ENCODE assay signal across 8 cellular contexts in the genomic region with DNA sequence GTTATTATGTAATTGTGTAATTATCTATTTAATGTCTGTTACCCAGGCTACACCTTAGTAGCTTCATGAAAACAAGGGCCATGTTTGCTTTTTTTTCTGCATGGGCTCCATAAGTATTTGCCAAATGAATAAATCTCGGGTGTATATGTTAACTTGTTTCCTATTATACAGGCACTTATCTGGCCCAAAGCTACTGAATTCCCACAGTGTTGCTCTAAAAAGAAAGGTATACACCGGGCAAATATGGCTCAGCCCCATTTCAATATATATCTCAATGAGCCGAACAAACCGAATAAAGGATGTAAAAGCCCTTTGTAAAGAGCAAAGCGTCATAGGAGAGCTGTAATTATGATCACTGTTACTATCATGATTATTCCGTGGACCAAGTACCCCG. TPM values are rescaled to one million over a fixed set of nuclear protein-coding genes. Genes with fewer than 3 reads are reported as not detected.
DNase-seq lines count a peak whose midpoint lies in the region; ATAC-seq, FAIRE-seq and TF ChIP-seq lines count a peak whose summit lies in the region.

No MANE protein-coding gene starts in this region.

- H3K36me3 ChIP-seq in SK-N-MC (ENCODE audit: insufficient read depth, low read length), result peaks cover 5% of the 10 kb centered on the region; the same call in 1 of the 2 replicates
- no peaks in the 10 kb centered on the region for H3K36me3 ChIP-seq in skeletal muscle satellite cell (ENCODE audit: insufficient read depth, low read length)

- H3K4me1 ChIP-seq in skeletal muscle satellite cell (ENCODE audit: control insufficient read depth, insufficient read depth, low read length), result peaks cover 15% of the 10 kb centered on the region

- H3K27me3 ChIP-seq in skeletal muscle satellite cell (ENCODE audit: control insufficient read depth, insufficient read depth, low read length), result no peaks in the 10 kb centered on the region

- DNase-seq in NCI-H2227 (lab: John Stamatoyannopoulos, UW; ENCODE audit: unreplicated experiment) (peak; percentile 14), NCI-H2227 treated with DMSO at 0.1 percent for 48 hours (lab: John Stamatoyannopoulos, UW) (no peak), SK-N-MC (ENCODE audit: low read depth, low spot score) (no peak), fibroblast of villous mesenchyme (ENCODE audit: low read depth) (no peak), H54 (ENCODE audit: insufficient read length, low spot score) (no peak), H4 (ENCODE audit: low spot score) (no peak)

- FAIRE-seq in H54 (lab: Jason Lieb, UNC), result no peak

- no peak for TF ChIP-seq CTCF in fibroblast of villous mesenchyme (IDR thresholded peaks at IDR 0.05; ENCODE audit: insufficient read depth, low read depth, low read length)

- peak overlapping the region; percentile 95 for H3K4me3 ChIP-seq in SK-N-MC
- peak overlapping the region; percentile 89 for H3K4me3 ChIP-seq in fibroblast of villous mesenchyme (ENCODE audit: low read depth, low read length)
- peak overlapping the region; percentile 97 for H3K4me3 ChIP-seq in skeletal muscle satellite cell (ENCODE audit: low read length)

- peak overlapping the region; percentile 92 for H3K4me2 ChIP-seq in skeletal muscle satellite cell (ENCODE audit: low read length)

- no peak for ATAC-seq in GM18505 (IDR thresholded peaks at IDR 0.05; ENCODE audit: unreplicated experiment)

- H3K9me3 ChIP-seq in SK-N-MC (ENCODE audit: low read depth, low read length), result no peaks in the 10 kb centered on the region
- no peaks in the 10 kb centered on the region for H3K9me3 ChIP-seq in skeletal muscle satellite cell (replicated peaks; ENCODE audit: low read length)

- TF ChIP-seq POLR2A in H54 (IDR thresholded peaks at IDR 0.05; ENCODE audit: low read depth, low read length), result no peak
- TF ChIP-seq POLR2A in GM18505 (IDR thresholded peaks at IDR 0.05; ENCODE audit: borderline replicate concordance, extremely low read depth, insufficient read depth, insufficient read length), result no peak

- H3K27ac ChIP-seq in SK-N-MC, result no peak overlapping the region

- H3K9ac ChIP-seq in SK-N-MC (ENCODE audit: insufficient read length) (peak overlapping the region; percentile 80), skeletal muscle satellite cell (ENCODE audit: low read depth, low read length) (peak overlapping the region; percentile 90)

RNA-seq across cellular contexts. Expression of gene PAQR3, which starts 0.8 kb away (rescaled TPM):
- total RNA-seq in fibroblast of villous mesenchyme, result 19.6 and 29.8 TPM in 2 replicates
- 24.9 and 37.0 TPM in 2 replicates for total RNA-seq in skeletal muscle satellite cell (2012; rRNA removed)
- 13.9 and 22.5 TPM in 2 replicates for total RNA-seq in H4 (2014; rRNA removed; shearing (Covaris generic))
